ENCODE assay signal across 8 cellular contexts in genomic region chr17:42389135-42389417, GRCh38. TPM values are rescaled to one million over a fixed set of nuclear protein-coding genes. Genes with fewer than 3 reads are reported as not detected.
DNase-seq lines count a peak whose midpoint lies in the region; ATAC-seq and TF ChIP-seq lines count a peak whose summit lies in the region.

No MANE protein-coding gene starts in this region.

- no peaks in the 10 kb centered on the region for H3K27me3 Mint-ChIP-seq in activated CD4-positive, alpha-beta T cell treated with anti-CD3 and anti-CD28 coated beads for 36 hours

- H3K4me1 ChIP-seq in NT2/D1 (ENCODE audit: insufficient read depth, insufficient read length) (no peaks in the 10 kb centered on the region), trophoblast cell (ENCODE audit: control insufficient read depth in 1 of 2, insufficient read depth in 2 of 2, low read length in 2 of 2) (peaks cover 3 to 5% of the 10 kb centered on the region in 2 experiments)

- peak; percentile 76 for ATAC-seq in activated CD4-positive, alpha-beta T cell treated with anti-CD3 and anti-CD28 coated beads for 36 hours
- ATAC-seq in GM18861 (IDR thresholded peaks at IDR 0.05; ENCODE audit: unreplicated experiment): no peak
- no peak for ATAC-seq in GM19023 (IDR thresholded peaks at IDR 0.05; ENCODE audit: unreplicated experiment)

- CTCF ChIA-PET in activated CD4-positive, alpha-beta T cell treated with anti-CD3 and anti-CD28 coated beads for 36 hours (lab: Charles Lee): interaction anchor here (0.6 to 3.4 kb wide), 22 partner anchors 9 to 1864 kb away, joined by 3 to 36 read pairs (median 5); partner anchors contain the start of gene KAT2A

- H3K4ac ChIP-seq in trophoblast cell (ENCODE audit: low read depth, low read length): no peak overlapping the region

- peak overlapping the region; percentile 35 for H2BK5ac ChIP-seq in trophoblast cell (ENCODE audit: low read depth, low read length, poor library complexity)

- peaks cover 10% of the 10 kb centered on the region for H3K79me1 ChIP-seq in trophoblast cell (ENCODE audit: low read length)

- H3K4me3 Mint-ChIP-seq in activated CD4-positive, alpha-beta T cell treated with anti-CD3 and anti-CD28 coated beads for 36 hours: peak overlapping the region; percentile 95

- H2BK120ac ChIP-seq in trophoblast cell (ENCODE audit: insufficient read depth, low read length, poor library complexity): peak overlapping the region; percentile 46

- POLR2A ChIA-PET in activated CD4-positive, alpha-beta T cell treated with anti-CD3 and anti-CD28 coated beads for 36 hours (lab: Charles Lee): interaction anchor here (0.6 to 2.4 kb wide), 24 partner anchors 11 to 609 kb away, joined by 3 to 38 read pairs (median 5); partner anchors contain the start of genes GHDC and STAT5A

- peak overlapping the region; percentile 88 for H3K4me2 ChIP-seq in trophoblast cell (ENCODE audit: low read length)

- peak; percentile 92 for DNase-seq in activated CD4-positive, alpha-beta T cell treated with anti-CD3 and anti-CD28 coated beads for 36 hours
- DNase-seq in activated CD4-positive, alpha-beta T cell treated with anti-CD3 and anti-CD28 coated beads, Interleukin-2, amount 50 U/mL, for 48 hours: no peak
- DNase-seq in NT2/D1 (ENCODE audit: low read depth, low spot score) (no peak), epithelial cell of esophagus (ENCODE audit: low read depth) (no peak), trophoblast cell (no peak), NCI-H1417 (lab: John Stamatoyannopoulos, UW) (no peak)

- H4K8ac ChIP-seq in trophoblast cell (ENCODE audit: low read depth, low read length): peak overlapping the region; percentile 82

- peak overlapping the region; percentile 58 for H2AFZ ChIP-seq in trophoblast cell (ENCODE audit: insufficient read depth, low read length, poor library complexity)

- H3K23ac ChIP-seq in trophoblast cell (ENCODE audit: low read length): no peak overlapping the region

- H3K27ac ChIP-seq in trophoblast cell (ENCODE audit: low read depth, low read length): no peak overlapping the region

- H3K4me1 Mint-ChIP-seq in activated CD4-positive, alpha-beta T cell treated with anti-CD3 and anti-CD28 coated beads for 36 hours: peaks cover 58% of the 10 kb centered on the region

- H2AK5ac ChIP-seq in trophoblast cell (ENCODE audit: low read length): no peak overlapping the region

- H3K18ac ChIP-seq in trophoblast cell (ENCODE audit: low read length): no peak overlapping the region

- H2BK12ac ChIP-seq in trophoblast cell (ENCODE audit: low read length): no peak overlapping the region

- peaks cover 2% of the 10 kb centered on the region for H3K9me3 Mint-ChIP-seq in activated CD4-positive, alpha-beta T cell treated with anti-CD3 and anti-CD28 coated beads for 36 hours (ENCODE audit: low read depth)

- peak overlapping the region; percentile 37 for H4K91ac ChIP-seq in trophoblast cell (ENCODE audit: low read depth, low read length)

- peak overlapping the region; percentile 13 for H4K12ac ChIP-seq in trophoblast cell (ENCODE audit: low read depth, low read length)

- peak overlapping the region; percentile 57 for H3K9ac ChIP-seq in NT2/D1 (ENCODE audit: insufficient read length, low read depth)
- H3K9ac ChIP-seq in trophoblast cell (ENCODE audit: low read length): no peak overlapping the region

- TF ChIP-seq CTCF in epithelial cell of esophagus (IDR thresholded peaks at IDR 0.05; ENCODE audit: insufficient read depth, low read depth, low read length, missing control alignments): no peak

- H3K4me3 ChIP-seq in NT2/D1 (ENCODE audit: insufficient read length, low read depth) (no peak overlapping the region), epithelial cell of esophagus (ENCODE audit: low read length) (peak overlapping the region; percentile 43), trophoblast cell (ENCODE audit: low read depth, low read length) (peak overlapping the region; percentile 27)

- WGBS in trophoblast cell (ENCODE audit: extremely low coverage, insufficient coverage, insufficient read length): no CpG with 5 or more reads among the region's 11 CpGs

- H3K9me3 ChIP-seq in NT2/D1 (ENCODE audit: insufficient read depth, low read length) (no peaks in the 10 kb centered on the region), trophoblast cell (ENCODE audit: insufficient read depth, low read depth, low read length) (no peaks in the 10 kb centered on the region)

- no peaks in the 10 kb centered on the region for H3K27me3 ChIP-seq in NT2/D1 (ENCODE audit: insufficient read depth, insufficient read length)
- no peaks in the 10 kb centered on the region for H3K27me3 ChIP-seq in trophoblast cell (ENCODE audit: insufficient read depth, low read length)

- peaks cover 7% of the 10 kb centered on the region for H3K79me2 ChIP-seq in trophoblast cell (ENCODE audit: control insufficient read depth, insufficient read depth, low read length, poor library complexity)

- peak overlapping the region; percentile 100 for H3K27ac Mint-ChIP-seq in activated CD4-positive, alpha-beta T cell treated with anti-CD3 and anti-CD28 coated beads for 36 hours

- intact Hi-C loops in activated CD4-positive, alpha-beta T cell treated with anti-CD3 and anti-CD28 coated beads for 36 hours (cut with DNase I, micrococcal nuclease): loop anchor here (1.0 to 5.0 kb wide), 9 partner anchors 10 to 422 kb away; partner anchors contain the start of genes ATP6V0A1 (in 1 of the 2) and CNP (in 1 of the 2)

- H3K14ac ChIP-seq in trophoblast cell (ENCODE audit: low read length): peak overlapping the region; percentile 47

- peaks cover 40% of the 10 kb centered on the region for H3K36me3 Mint-ChIP-seq in activated CD4-positive, alpha-beta T cell treated with anti-CD3 and anti-CD28 coated beads for 36 hours (ENCODE audit: low read depth)

- H3K36me3 ChIP-seq in NT2/D1 (ENCODE audit: insufficient read depth, insufficient read length, low read length) (no peaks in the 10 kb centered on the region), trophoblast cell (ENCODE audit: control insufficient read depth in 1 of 2, insufficient read depth in 2 of 2, low read length in 2 of 2) (no peaks in the 10 kb centered on the region)

RNA-seq across cellular contexts. Expression of gene STAT3, which starts 0.8 kb away (rescaled TPM):
- total RNA-seq in activated CD4-positive, alpha-beta T cell treated with anti-CD3 and anti-CD28 coated beads for 36 hours: 100 to 1,000 TPM; 332 to 345 TPM
- 30.4 and 32.5 TPM in 2 replicates for polyA plus RNA-seq in trophoblast cell (2013)

RNA-seq across cellular contexts. Expression of gene CAVIN1, which starts 34.0 kb away (rescaled TPM):
- 1 to 10 TPM; 4.2 to 4.4 TPM for total RNA-seq in activated CD4-positive, alpha-beta T cell treated with anti-CD3 and anti-CD28 coated beads for 36 hours
- 41.6 and 44.0 TPM in 2 replicates for polyA plus RNA-seq in trophoblast cell (2013)
